9 cellular contexts compared by ENCODE assay signal in genomic region chr2:230849633-230850357, GRCh38. TPM values are rescaled to one million over a fixed set of nuclear protein-coding genes. Genes with fewer than 3 reads are reported as not detected.
DNase-seq lines count a peak whose midpoint lies in the region; ATAC-seq and TF ChIP-seq lines count a peak whose summit lies in the region.
"Had no signal": no experiment of that assay in that cellular context is flagged by ENCODE, and none has a peak within 500 bp of the region (broad histone marks: within the 10 kb centered on the region; RNA-seq: fewer than 3 reads in every experiment).

No MANE protein-coding gene starts in this region.

- no peak overlapping the region for H2AFZ ChIP-seq in Loucy (ENCODE audit: low read length)

- no peaks in the 10 kb centered on the region for H3K9me3 ChIP-seq in Loucy (ENCODE audit: insufficient read depth, low read depth, low read length)

- TF ChIP-seq CTCF in Loucy (conservative IDR thresholded peaks at IDR 0.05; ENCODE audit: low read length) (peak; percentile 55), foreskin keratinocyte (conservative IDR thresholded peaks at IDR 0.05) (peak; percentile 77)

- H3K36me3 ChIP-seq in Loucy (ENCODE audit: insufficient read depth, low read length) = no peaks in the 10 kb centered on the region

- H3K9ac ChIP-seq in Loucy (ENCODE audit: low read depth, low read length, poor library complexity, severe bottlenecking) = no peak overlapping the region

- peaks cover 57% of the 10 kb centered on the region for H3K27me3 Mint-ChIP-seq in activated T-cell treated with anti-CD3 and anti-CD28 coated beads, Interleukin-2, amount 50 U/mL, for 24 hours

- no peak overlapping the region for H3K27ac Mint-ChIP-seq in activated T-cell treated with anti-CD3 and anti-CD28 coated beads, Interleukin-2, amount 50 U/mL, for 24 hours

- H3K27me3 ChIP-seq in Loucy (ENCODE audit: insufficient read depth, low read length, poor library complexity, severe bottlenecking) (no peaks in the 10 kb centered on the region), foreskin keratinocyte (peaks cover 29% of the 10 kb centered on the region)

- DNase-seq in Daoy (ENCODE audit: low read depth) (peak; percentile 32), foreskin keratinocyte (no peak), NCI-H1694 treated with DMSO at 0.1 percent for 48 hours (lab: John Stamatoyannopoulos, UW) (no peak), foreskin melanocyte (no peak), A172 (ENCODE audit: low spot score) (no peak)
- peak; percentile 84 for DNase-seq in activated T-cell treated with anti-CD3 and anti-CD28 coated beads, Interleukin-2, amount 50 U/mL, for 24 hours
- peak; percentile 54 to 79 (median 62) for DNase-seq in stimulated activated CD4-positive, alpha-beta T cell treated with anti-CD3 and anti-CD28 coated beads, Interleukin-12 subunit alpha, Interleukin-12 subunit beta, amount 100 ng/mL, for 48 hours (ENCODE audit: low read depth in 2 of 3, low spot score in 1 of 3)

- no peaks in the 10 kb centered on the region for H3K36me3 Mint-ChIP-seq in activated T-cell treated with anti-CD3 and anti-CD28 coated beads, Interleukin-2, amount 50 U/mL, for 24 hours (ENCODE audit: low read depth)

- no peak overlapping the region for H3K4me3 ChIP-seq in Loucy (ENCODE audit: low read length, poor library complexity, severe bottlenecking)

- no peak overlapping the region for H3K4me2 ChIP-seq in Loucy (ENCODE audit: low read depth, low read length, poor library complexity, severe bottlenecking)

- no peaks in the 10 kb centered on the region for H3F3A ChIP-seq in Loucy (ENCODE audit: low read depth)

- H3K9me2 ChIP-seq in Loucy (replicated peaks; ENCODE audit: low read depth, low read length) = no peaks in the 10 kb centered on the region

- H3K9me3 Mint-ChIP-seq in activated T-cell treated with anti-CD3 and anti-CD28 coated beads, Interleukin-2, amount 50 U/mL, for 24 hours = no peaks in the 10 kb centered on the region

- no peak overlapping the region for H3K4me3 Mint-ChIP-seq in activated T-cell treated with anti-CD3 and anti-CD28 coated beads, Interleukin-2, amount 50 U/mL, for 24 hours

- no peaks in the 10 kb centered on the region for H3K79me2 ChIP-seq in Loucy (ENCODE audit: insufficient read depth, low read length)

- H4K20me1 ChIP-seq in Loucy (ENCODE audit: insufficient read depth, low read length, poor library complexity, severe bottlenecking) = no peaks in the 10 kb centered on the region

- ATAC-seq in foreskin keratinocyte = peak; percentile 59
- ATAC-seq: left colon had no signal

- peaks cover 16% of the 10 kb centered on the region for H3K4me1 Mint-ChIP-seq in activated T-cell treated with anti-CD3 and anti-CD28 coated beads, Interleukin-2, amount 50 U/mL, for 24 hours (ENCODE audit: low read depth)

- no peak overlapping the region for H3K27ac ChIP-seq in foreskin keratinocyte

- H3K4me1 ChIP-seq in Loucy (ENCODE audit: insufficient read depth, low read length, poor library complexity, severe bottlenecking) (no peaks in the 10 kb centered on the region), foreskin keratinocyte (no peaks in the 10 kb centered on the region)

RNA-seq across cellular contexts. Expression of gene ITM2C, which starts 14.9 kb away (rescaled TPM):
- 41.8 and 41.9 TPM in 2 replicates for total RNA-seq in Daoy (2014; rRNA removed; shearing (Covaris generic))
- 51.2 and 51.6 TPM in 2 replicates for total RNA-seq in foreskin keratinocyte
- polyA plus RNA-seq in foreskin keratinocyte = 53.7 and 56.0 TPM in 2 replicates
- 52.0 and 53.4 TPM in 2 replicates for total RNA-seq in A172 (2014; rRNA removed; shearing (Covaris generic))

Comparison
In these comparisons a context has a peak if more than half of its experiments do, and no peak if none do; other contexts are left out.
1. DNase-seq: peak in Daoy (single experiment), activated T-cell treated with anti-CD3 and anti-CD28 coated beads, Interleukin-2, amount 50 U/mL, for 24 hours (single experiment) and stimulated activated CD4-positive, alpha-beta T cell treated with anti-CD3 and anti-CD28 coated beads, Interleukin-12 subunit alpha, Interleukin-12 subunit beta, amount 100 ng/mL, for 48 hours (3 of 3); none in foreskin keratinocyte (0 of 2), NCI-H1694 treated with DMSO at 0.1 percent for 48 hours (single experiment), foreskin melanocyte (single experiment) and A172 (single experiment).